8 cellular contexts compared by ENCODE assay signal in genomic region chr5:132469380-132470372, GRCh38. TPM values are rescaled to one million over a fixed set of nuclear protein-coding genes. Genes with fewer than 3 reads are reported as not detected.
DNase-seq lines count a peak whose midpoint lies in the region; ATAC-seq and TF ChIP-seq lines count a peak whose summit lies in the region.

No MANE protein-coding gene starts in this region.

- DNase-seq in CD8-positive, alpha-beta T cell: no peak
- DNase-seq in HCT116 (ENCODE audit: low read depth, low spot score) (no peak), adipocyte (ENCODE audit: low read depth) (peak; percentile 79), BE2C (no peak), amniotic stem cell (lab: John Stamatoyannopoulos, UW) (no peak)

- no peaks in the 10 kb centered on the region for H3K36me3 ChIP-seq in CD8-positive, alpha-beta T cell (ENCODE audit: insufficient read depth, low read length)
- H3K36me3 ChIP-seq in HCT116 (ENCODE audit: control insufficient read depth in 1 of 2, insufficient read depth in 2 of 2, low read length in 2 of 2) (no peaks in the 10 kb centered on the region), adipocyte (ENCODE audit: control insufficient read depth, insufficient read depth, low read length, severe bottlenecking) (peaks cover 5% of the 10 kb centered on the region), BE2C (no peaks in the 10 kb centered on the region)

- TF ChIP-seq RAD21 in HCT116 (IDR thresholded peaks at IDR 0.05; ENCODE audit: low read depth): peak; percentile 42

- no peak overlapping the region for H3K4me2 ChIP-seq in HCT116 (ENCODE audit: low read length)

- no peaks in the 10 kb centered on the region for H3K27me3 Mint-ChIP-seq in CD8-positive, alpha-beta T cell (ENCODE audit: low read depth)
- H3K27me3 Mint-ChIP-seq in nephron (ENCODE audit: low read depth): no peaks in the 10 kb centered on the region

- peaks cover 90% of the 10 kb centered on the region for H3K4me1 ChIP-seq in CD8-positive, alpha-beta T cell (ENCODE audit: insufficient read depth, low read length)
- peaks cover 0 to 26% of the 10 kb centered on the region in 2 experiments; a peak in 1 of 4 replicates for H3K4me1 ChIP-seq in HCT116 (ENCODE audit: control insufficient read depth in 1 of 2, insufficient read depth in 2 of 2, low read length in 2 of 2)
- H3K4me1 ChIP-seq in adipocyte (ENCODE audit: control insufficient read depth, insufficient read depth, low read length): peaks cover 24% of the 10 kb centered on the region
- no peaks in the 10 kb centered on the region; the same call in 1 of the 2 replicates for H3K4me1 ChIP-seq in BE2C

- no peaks in the 10 kb centered on the region for H3K9me3 ChIP-seq in CD8-positive, alpha-beta T cell (ENCODE audit: low read length)
- H3K9me3 ChIP-seq in HCT116 (ENCODE audit: control insufficient read depth in 1 of 2, insufficient read depth in 1 of 2, low read depth in 1 of 2, low read length in 2 of 2) (no peaks in the 10 kb centered on the region), adipocyte (ENCODE audit: control insufficient read depth, low read length) (no peaks in the 10 kb centered on the region), BE2C (no peaks in the 10 kb centered on the region)

- POLR2A ChIA-PET in CD8-positive, alpha-beta T cell (lab: Charles Lee): interaction anchor here (1.1 to 21.8 kb wide), 7 partner anchors 11 to 59 kb away, joined by 3 to 391 read pairs (median 6); partner anchors contain the start of gene IRF1
- POLR2A ChIA-PET in HCT116 (lab: Charles Lee): no interaction called here

- H2AFZ ChIP-seq in HCT116 (ENCODE audit: low read depth, low read length, poor library complexity, severe bottlenecking): no peak overlapping the region

- no peaks in the 10 kb centered on the region for H3K9me3 Mint-ChIP-seq in CD8-positive, alpha-beta T cell
- H3K9me3 Mint-ChIP-seq in nephron: peaks cover 3% of the 10 kb centered on the region

- no peak overlapping the region for H3K27ac ChIP-seq in CD8-positive, alpha-beta T cell (ENCODE audit: low read depth, low read length)
- H3K27ac ChIP-seq in HCT116 (ENCODE audit: low read depth, low read length): no peak overlapping the region

- peaks cover 95% of the 10 kb centered on the region for H3K4me1 Mint-ChIP-seq in CD8-positive, alpha-beta T cell (ENCODE audit: low read depth)
- H3K4me1 Mint-ChIP-seq in nephron: peaks cover 27% of the 10 kb centered on the region

- RAD21 ChIA-PET in HCT116 (lab: Charles Lee; ENCODE audit: low non-redundant PET in 1 of 2, low total read pairs in 2 of 2, uncharacterized antibody in 2 of 2, unreplicated experiment in 2 of 2): no interaction called here

- H3K9ac ChIP-seq in HCT116 (ENCODE audit: low read length) (no peak overlapping the region), adipocyte (ENCODE audit: low read length) (peak overlapping the region; percentile 18)

- BruUV-seq in HCT116 (replicated peaks; lab: Mats Ljungman, UMichigan): no TSS peak

- no peak for ATAC-seq in CD8-positive, alpha-beta T cell
- ATAC-seq in HCT116 (peak; percentile 78), HG03108 (IDR thresholded peaks at IDR 0.05; ENCODE audit: unreplicated experiment) (no peak), HG02938 (IDR thresholded peaks at IDR 0.05; ENCODE audit: unreplicated experiment) (no peak)

- peaks cover 24% of the 10 kb centered on the region for H3K36me3 Mint-ChIP-seq in CD8-positive, alpha-beta T cell
- no peaks in the 10 kb centered on the region for H3K36me3 Mint-ChIP-seq in nephron (ENCODE audit: low read depth)

- H3K27me3 ChIP-seq in CD8-positive, alpha-beta T cell (ENCODE audit: insufficient read depth, low read length): no peaks in the 10 kb centered on the region
- H3K27me3 ChIP-seq in HCT116 (ENCODE audit: insufficient read depth, low read length) (no peaks in the 10 kb centered on the region), adipocyte (replicated peaks; ENCODE audit: control insufficient read depth, insufficient read depth, low read length) (no peaks in the 10 kb centered on the region), BE2C (no peaks in the 10 kb centered on the region)

- H3K79me2 ChIP-seq in HCT116 (ENCODE audit: insufficient read depth, low read length): no peaks in the 10 kb centered on the region

- H3K4me3 Mint-ChIP-seq in CD8-positive, alpha-beta T cell: no peak overlapping the region
- no peak overlapping the region for H3K4me3 Mint-ChIP-seq in nephron

- intact Hi-C loops in CD8-positive, alpha-beta T cell (cut with DNase I, micrococcal nuclease): no loop called here
- intact Hi-C loops in HCT116 (cut with micrococcal nuclease): no loop called here

- no peaks in the 10 kb centered on the region for H3K9me2 ChIP-seq in HCT116 (ENCODE audit: insufficient read depth)

- peak overlapping the region; percentile 90 for H3K27ac Mint-ChIP-seq in CD8-positive, alpha-beta T cell
- H3K27ac Mint-ChIP-seq in nephron: peak overlapping the region; percentile 27 to 54 (median 46)

- H3K4me3 ChIP-seq in CD8-positive, alpha-beta T cell (ENCODE audit: low read depth, low read length): no peak overlapping the region
- H3K4me3 ChIP-seq in HCT116 (replicated peaks in 1 of 2; ENCODE audit: low read depth in 1 of 2, low read length in 2 of 2) (no peak overlapping the region), adipocyte (ENCODE audit: low read length) (no peak overlapping the region), BE2C (ENCODE audit: low read depth, low read length) (no peak overlapping the region)

- TF ChIP-seq POLR2A in HCT116 (IDR thresholded peaks at IDR 0.05; ENCODE audit: borderline replicate concordance, extremely low read depth, insufficient read depth, insufficient read length): no peak

- no peak for TF ChIP-seq CTCF in CD8-positive, alpha-beta T cell (IDR thresholded peaks at IDR 0.05)
- TF ChIP-seq CTCF in HCT116 (IDR thresholded peaks at IDR 0.05 in 2 of 3, conservative IDR thresholded peaks at IDR 0.05 in 1 of 3; ENCODE audit: borderline replicate concordance in 1 of 3, insufficient read depth in 1 of 3, low read depth in 2 of 3, low read length in 2 of 3) (peak; percentile 24 to 49 (median 33); a peak in 3 of 6 replicates), nephron (IDR thresholded peaks at IDR 0.05; ENCODE audit: unreplicated experiment in 3 of 3) (no peak), BE2C (IDR thresholded peaks at IDR 0.05; ENCODE audit: low read depth, low read length) (no peak)

- no peaks in the 10 kb centered on the region for H4K20me1 ChIP-seq in HCT116 (ENCODE audit: insufficient read depth)

- CTCF ChIA-PET in CD8-positive, alpha-beta T cell (lab: Charles Lee): interaction anchor here (1.0 to 14.4 kb wide), 12 partner anchors 13 to 83 kb away, joined by 3 to 120 read pairs (median 3); partner anchors contain the start of gene IRF1
- CTCF ChIA-PET in HCT116 (lab: Charles Lee): interaction anchor here (1.0 kb wide), 1 partner anchor 31 kb away, joined by 5 read pairs; no protein-coding TSS in a partner anchor

TF ChIP-seq in HCT116, 20 proteins besides CTCF, POLR2A, EP300 and RAD21 (continues in another document):
- TF ChIP-seq FOSL1 (IDR thresholded peaks at IDR 0.05; ENCODE audit: low read depth) (no peak), CEBPB (IDR thresholded peaks at IDR 0.05; ENCODE audit: low read depth) (no peak), SIN3A (IDR thresholded peaks at IDR 0.05; ENCODE audit: low read depth) (no peak), ZNF274 (IDR thresholded peaks at IDR 0.05; ENCODE audit: low read depth, low read length) (no peak), SP1 (IDR thresholded peaks at IDR 0.05; ENCODE audit: low read depth) (no peak), EZH2phosphoT487 (IDR thresholded peaks at IDR 0.05; ENCODE audit: borderline replicate concordance) (no peak), YY1 (IDR thresholded peaks at IDR 0.05; ENCODE audit: extremely low read depth, insufficient replicate concordance, low read depth, low read length) (no peak), TCF7L2 (IDR thresholded peaks at IDR 0.05; ENCODE audit: borderline replicate concordance, extremely low read depth, insufficient read depth, insufficient read length) (no peak), EGR1 (IDR thresholded peaks at IDR 0.05; ENCODE audit: low read depth) (no peak), CBX3 (IDR thresholded peaks at IDR 0.05; ENCODE audit: low read depth) (no peak), SRF (IDR thresholded peaks at IDR 0.05; ENCODE audit: low read depth) (no peak), JUND (IDR thresholded peaks at IDR 0.05) (no peak), POLR2AphosphoS5 (IDR thresholded peaks at IDR 0.05; ENCODE audit: low read depth, low read length) (no peak)
- TF ChIP-seq, protein P1, sequence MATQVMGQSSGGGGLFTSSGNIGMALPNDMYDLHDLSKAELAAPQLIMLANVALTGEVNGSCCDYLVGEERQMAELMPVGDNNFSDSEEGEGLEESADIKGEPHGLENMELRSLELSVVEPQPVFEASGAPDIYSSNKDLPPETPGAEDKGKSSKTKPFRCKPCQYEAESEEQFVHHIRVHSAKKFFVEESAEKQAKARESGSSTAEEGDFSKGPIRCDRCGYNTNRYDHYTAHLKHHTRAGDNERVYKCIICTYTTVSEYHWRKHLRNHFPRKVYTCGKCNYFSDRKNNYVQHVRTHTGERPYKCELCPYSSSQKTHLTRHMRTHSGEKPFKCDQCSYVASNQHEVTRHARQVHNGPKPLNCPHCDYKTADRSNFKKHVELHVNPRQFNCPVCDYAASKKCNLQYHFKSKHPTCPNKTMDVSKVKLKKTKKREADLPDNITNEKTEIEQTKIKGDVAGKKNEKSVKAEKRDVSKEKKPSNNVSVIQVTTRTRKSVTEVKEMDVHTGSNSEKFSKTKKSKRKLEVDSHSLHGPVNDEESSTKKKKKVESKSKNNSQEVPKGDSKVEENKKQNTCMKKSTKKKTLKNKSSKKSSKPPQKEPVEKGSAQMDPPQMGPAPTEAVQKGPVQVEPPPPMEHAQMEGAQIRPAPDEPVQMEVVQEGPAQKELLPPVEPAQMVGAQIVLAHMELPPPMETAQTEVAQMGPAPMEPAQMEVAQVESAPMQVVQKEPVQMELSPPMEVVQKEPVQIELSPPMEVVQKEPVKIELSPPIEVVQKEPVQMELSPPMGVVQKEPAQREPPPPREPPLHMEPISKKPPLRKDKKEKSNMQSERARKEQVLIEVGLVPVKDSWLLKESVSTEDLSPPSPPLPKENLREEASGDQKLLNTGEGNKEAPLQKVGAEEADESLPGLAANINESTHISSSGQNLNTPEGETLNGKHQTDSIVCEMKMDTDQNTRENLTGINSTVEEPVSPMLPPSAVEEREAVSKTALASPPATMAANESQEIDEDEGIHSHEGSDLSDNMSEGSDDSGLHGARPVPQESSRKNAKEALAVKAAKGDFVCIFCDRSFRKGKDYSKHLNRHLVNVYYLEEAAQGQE (IDR thresholded peaks at IDR 0.05; ENCODE audit: low read depth): no peak
- TF ChIP-seq, protein P2, sequence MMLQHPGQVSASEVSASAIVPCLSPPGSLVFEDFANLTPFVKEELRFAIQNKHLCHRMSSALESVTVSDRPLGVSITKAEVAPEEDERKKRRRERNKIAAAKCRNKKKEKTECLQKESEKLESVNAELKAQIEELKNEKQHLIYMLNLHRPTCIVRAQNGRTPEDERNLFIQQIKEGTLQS (IDR thresholded peaks at IDR 0.05): no peak

RNA-seq across cellular contexts. Expression of gene IRF1, which starts 20.9 kb away (rescaled TPM):
- total RNA-seq in CD8-positive, alpha-beta T cell: 1,000 to 10,000 TPM; 1,214 to 1,250 TPM
- total RNA-seq in HCT116 (2021; ENCODE audit: unreplicated experiment): 30.1 TPM
- 16.5 and 26.0 TPM in 2 replicates for polyA plus RNA-seq in HCT116 (2012)
- 22.5 TPM for polyA plus RNA-seq in BE2C (2012; ENCODE audit: insufficient read depth, insufficient read length, low read depth)

Comparison
In these comparisons a context has a peak if more than half of its experiments do, and no peak if none do; other contexts are left out.
1. CTCF ChIP-seq: peak in HCT116 (3 of 3); none in CD8-positive, alpha-beta T cell (single experiment), nephron (0 of 3) and BE2C (single experiment).
2. RNA of gene IRF1, which starts 20.9 kb away (total RNA-seq): 1,214 to 1,250 TPM in CD8-positive, alpha-beta T cell; 30.1 TPM in HCT116 (single experiment); every median in the first group is over 10 times any median in the second.